In the genomic region with DNA sequence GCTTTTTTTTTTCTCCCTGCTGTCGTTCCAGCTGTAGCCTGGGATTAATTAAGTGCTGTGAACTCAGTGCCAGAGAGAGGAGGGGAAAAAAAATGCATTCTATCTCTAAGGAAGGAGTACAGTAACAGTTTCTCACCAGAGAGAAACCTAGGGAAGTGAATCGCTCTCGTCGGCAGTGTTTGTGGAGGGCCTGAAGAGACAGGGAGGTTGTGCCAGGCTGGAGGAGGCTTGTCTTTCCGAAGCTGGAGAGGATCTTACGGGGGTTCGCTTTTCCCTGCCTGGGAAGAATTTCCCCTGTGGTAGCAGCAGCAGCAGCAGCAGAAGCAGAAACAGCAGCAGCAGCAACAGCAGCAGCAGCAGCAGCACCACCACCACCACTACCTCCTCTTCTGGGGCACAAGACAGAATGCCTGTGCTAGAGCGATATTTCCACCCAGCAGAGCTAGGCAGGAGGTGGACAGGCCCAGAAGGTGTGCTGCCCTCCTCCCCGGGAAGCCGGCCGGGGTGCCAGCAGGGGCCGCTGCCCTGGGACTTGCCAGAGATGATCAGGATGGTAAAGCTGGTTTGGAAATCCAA, we compare ENCODE assay signal across 8 cellular contexts.
A peak's percentile ranks its signal among the peaks of the same experiment; 100 is the strongest.
DNase-seq lines count a peak whose midpoint lies in the region; ATAC-seq, FAIRE-seq and TF ChIP-seq lines count a peak whose summit lies in the region.

No MANE protein-coding gene starts in this region.

- H3K4me1 Mint-ChIP-seq in stimulated activated memory B cell treated with anti-CD40 and anti-IgM and Interleukin-4, amounts not matched to agents 10 μg/mL and 1 μg/mL and 100 μg/mL, for 72 hours = peaks cover 10% of the 10 kb centered on the region

- no peak for FAIRE-seq in bronchial epithelial cell (lab: Jason Lieb, UNC)

- H3K27me3 ChIP-seq in Loucy (ENCODE audit: insufficient read depth, low read length, poor library complexity, severe bottlenecking) (no peaks in the 10 kb centered on the region), bronchial epithelial cell (ENCODE audit: control insufficient read depth, insufficient read depth, low read length) (no peaks in the 10 kb centered on the region), layer of hippocampus (ENCODE audit: control insufficient read depth, insufficient read depth, low read length) (no peaks in the 10 kb centered on the region)

- no peaks in the 10 kb centered on the region for H4K20me1 ChIP-seq in Loucy (ENCODE audit: insufficient read depth, low read length, poor library complexity, severe bottlenecking)

- no peak overlapping the region for H3K9ac ChIP-seq in Loucy (ENCODE audit: low read depth, low read length, poor library complexity, severe bottlenecking)

- no peaks in the 10 kb centered on the region for H3K36me3 Mint-ChIP-seq in stimulated activated memory B cell treated with anti-CD40 and anti-IgM and Interleukin-4, amounts not matched to agents 10 μg/mL and 1 μg/mL and 100 μg/mL, for 72 hours

- H3K79me2 ChIP-seq in Loucy (ENCODE audit: insufficient read depth, low read length) = no peaks in the 10 kb centered on the region

- H3K36me3 ChIP-seq in Loucy (ENCODE audit: insufficient read depth, low read length) = no peaks in the 10 kb centered on the region
- H3K36me3 ChIP-seq in bronchial epithelial cell (ENCODE audit: control insufficient read depth, insufficient read depth, low read length) = no peaks in the 10 kb centered on the region

- H3K27ac ChIP-seq in layer of hippocampus (ENCODE audit: low read depth, low read length) = peak overlapping the region; percentile 56

- no peaks in the 10 kb centered on the region for H3F3A ChIP-seq in Loucy (ENCODE audit: low read depth)

- H3K4me1 ChIP-seq in Loucy (ENCODE audit: insufficient read depth, low read length, poor library complexity, severe bottlenecking) = no peaks in the 10 kb centered on the region

- H3K27me3 Mint-ChIP-seq in stimulated activated memory B cell treated with anti-CD40 and anti-IgM and Interleukin-4, amounts not matched to agents 10 μg/mL and 1 μg/mL and 100 μg/mL, for 72 hours = no peaks in the 10 kb centered on the region

- no peaks in the 10 kb centered on the region for H3K9me3 Mint-ChIP-seq in stimulated activated memory B cell treated with anti-CD40 and anti-IgM and Interleukin-4, amounts not matched to agents 10 μg/mL and 1 μg/mL and 100 μg/mL, for 72 hours

- peak overlapping the region; percentile 62 for H3K27ac Mint-ChIP-seq in stimulated activated memory B cell treated with anti-CD40 and anti-IgM and Interleukin-4, amounts not matched to agents 10 μg/mL and 1 μg/mL and 100 μg/mL, for 72 hours

- H3K4me2 ChIP-seq in Loucy (ENCODE audit: low read depth, low read length, poor library complexity, severe bottlenecking) = no peak overlapping the region

- no peaks in the 10 kb centered on the region for H3K9me3 ChIP-seq in Loucy (ENCODE audit: insufficient read depth, low read depth, low read length)

- DNase-seq in bronchial epithelial cell (ENCODE audit: low read depth) (no peak), NCI-H2081 (lab: John Stamatoyannopoulos, UW) (no peak), GF-D8 (lab: John Stamatoyannopoulos, UW) (no peak)
- no peak for DNase-seq in stimulated activated CD4-positive, alpha-beta T cell treated with anti-CD3 and anti-CD28 coated beads, Interleukin-4, amount 100 ng/mL, for 24 hours

- 0 out of 2 replicates have a peak overlapping the region, but pooled peaks have one; percentile 26 for H2AFZ ChIP-seq in Loucy (ENCODE audit: low read length)

- no peak for ATAC-seq in stimulated activated memory B cell treated with anti-CD40 and anti-IgM and Interleukin-4, amounts not matched to agents 10 μg/mL and 1 μg/mL and 100 μg/mL, for 72 hours
- no peak for ATAC-seq in HG03520 (IDR thresholded peaks at IDR 0.05; ENCODE audit: unreplicated experiment)

- H3K9me2 ChIP-seq in Loucy (replicated peaks; ENCODE audit: low read depth, low read length) = no peaks in the 10 kb centered on the region

- TF ChIP-seq CTCF in Loucy (conservative IDR thresholded peaks at IDR 0.05; ENCODE audit: low read length) (no peak), bronchial epithelial cell (IDR thresholded peaks at IDR 0.05; ENCODE audit: insufficient read depth, low read length, severe bottlenecking) (peak; percentile 50)

- H3K4me3 Mint-ChIP-seq in stimulated activated memory B cell treated with anti-CD40 and anti-IgM and Interleukin-4, amounts not matched to agents 10 μg/mL and 1 μg/mL and 100 μg/mL, for 72 hours = peak overlapping the region; percentile 30

- H3K4me3 ChIP-seq in Loucy (ENCODE audit: low read length, poor library complexity, severe bottlenecking) = no peak overlapping the region
- H3K4me3 ChIP-seq in bronchial epithelial cell (ENCODE audit: low read depth, low read length) = no peak overlapping the region
